ENCODE assay signal across 1 cellular context in genomic region chr7:155506854-155507337, GRCh38.
TF ChIP-seq lines count a peak whose summit lies in the region.

No MANE protein-coding gene starts in this region.

TF ChIP-seq in SK-N-SH, 30 proteins besides CTCF, POLR2A, EP300 and RAD21 (continued from another document):
- no peak for TF ChIP-seq REST (IDR thresholded peaks at IDR 0.05; ENCODE audit: low read depth, low read length)
- TF ChIP-seq USF2 (IDR thresholded peaks at IDR 0.05; ENCODE audit: borderline replicate concordance, low read depth, low read length) = no peak
- no peak for TF ChIP-seq NFIC (IDR thresholded peaks at IDR 0.05; ENCODE audit: borderline replicate concordance)
- TF ChIP-seq IRF3 (IDR thresholded peaks at IDR 0.05; ENCODE audit: low read depth, low read length) = no peak
- TF ChIP-seq RXRA (IDR thresholded peaks at IDR 0.05; ENCODE audit: borderline replicate concordance, low read depth) = no peak
- no peak for TF ChIP-seq SIN3A (IDR thresholded peaks at IDR 0.05; ENCODE audit: borderline replicate concordance, low read depth, low read length)
- no peak for TF ChIP-seq TEAD4 (IDR thresholded peaks at IDR 0.05; ENCODE audit: borderline replicate concordance, insufficient read depth)
- TF ChIP-seq TAF1 (IDR thresholded peaks at IDR 0.05; ENCODE audit: borderline replicate concordance, low read depth, low read length) = no peak
TF ChIP-seq in SK-N-SH: peak in this region for 0.
